Comparison of ENCODE assay signal across 19 cellular contexts in genomic region chr6:43945778-43946100, GRCh38.
"Had no signal": no experiment of that assay in that cellular context is flagged by ENCODE, and none has a peak within 500 bp of the region (broad histone marks: within the 10 kb centered on the region; RNA-seq: fewer than 3 reads in every experiment).

No MANE protein-coding gene starts in this region.

- H3K27ac ChIP-seq: gastrocnemius medialis, heart left ventricle, ovary, right lobe of liver, spleen, upper lobe of right lung had no signal

- H3K9me3 ChIP-seq: gastrocnemius medialis, ovary, right lobe of liver, upper lobe of right lung had no signal

- H3K27me3 ChIP-seq: gastrocnemius medialis, heart left ventricle, ovary, right lobe of liver, spleen, upper lobe of right lung had no signal

- H3K36me3 ChIP-seq: gastrocnemius medialis, heart left ventricle, ovary, right lobe of liver, spleen, upper lobe of right lung had no signal

- H3K4me1 ChIP-seq: spleen, upper lobe of right lung had no signal

- DNase-seq: activated CD4-positive, alpha-beta T cell treated with anti-CD3 and anti-CD28 coated beads for 48 hours; activated CD8-positive, alpha-beta T cell treated with anti-CD3 and anti-CD28 coated beads for 36 hours; activated naive CD4-positive, alpha-beta T cell treated with Interleukin-2 at 50 U/mL for 16 hours; dermis blood vessel endothelial cell; erythroblast; gastrocnemius medialis; heart left ventricle; left colon; midbrain; naive thymus-derived CD4-positive, alpha-beta T cell; ovary; spleen; stimulated activated naive CD8-positive, alpha-beta T cell treated with anti-CD3 and anti-CD28 coated beads, Interleukin-15, amount 100 ng/mL, for 72 hours; T-helper 1 cell; upper lobe of right lung had no signal

- ATAC-seq: activated CD8-positive, alpha-beta T cell treated with anti-CD3 and anti-CD28 coated beads for 36 hours; activated T-helper 17 cell treated with anti-CD3 and anti-CD28 coated beads, Interleukin-2, amount 50 U/mL, for 72 hours; gastrocnemius medialis; heart left ventricle; left colon; naive thymus-derived CD4-positive, alpha-beta T cell; right lobe of liver; stimulated activated naive CD8-positive, alpha-beta T cell treated with anti-CD3 and anti-CD28 coated beads, Interleukin-15, amount 100 ng/mL, for 72 hours; upper lobe of right lung; WTC11 had no signal

- H3K4me3 ChIP-seq: gastrocnemius medialis, heart left ventricle, lung, ovary, right lobe of liver, spleen, upper lobe of right lung had no signal
